8 cellular contexts compared by ENCODE assay signal in the genomic region with DNA sequence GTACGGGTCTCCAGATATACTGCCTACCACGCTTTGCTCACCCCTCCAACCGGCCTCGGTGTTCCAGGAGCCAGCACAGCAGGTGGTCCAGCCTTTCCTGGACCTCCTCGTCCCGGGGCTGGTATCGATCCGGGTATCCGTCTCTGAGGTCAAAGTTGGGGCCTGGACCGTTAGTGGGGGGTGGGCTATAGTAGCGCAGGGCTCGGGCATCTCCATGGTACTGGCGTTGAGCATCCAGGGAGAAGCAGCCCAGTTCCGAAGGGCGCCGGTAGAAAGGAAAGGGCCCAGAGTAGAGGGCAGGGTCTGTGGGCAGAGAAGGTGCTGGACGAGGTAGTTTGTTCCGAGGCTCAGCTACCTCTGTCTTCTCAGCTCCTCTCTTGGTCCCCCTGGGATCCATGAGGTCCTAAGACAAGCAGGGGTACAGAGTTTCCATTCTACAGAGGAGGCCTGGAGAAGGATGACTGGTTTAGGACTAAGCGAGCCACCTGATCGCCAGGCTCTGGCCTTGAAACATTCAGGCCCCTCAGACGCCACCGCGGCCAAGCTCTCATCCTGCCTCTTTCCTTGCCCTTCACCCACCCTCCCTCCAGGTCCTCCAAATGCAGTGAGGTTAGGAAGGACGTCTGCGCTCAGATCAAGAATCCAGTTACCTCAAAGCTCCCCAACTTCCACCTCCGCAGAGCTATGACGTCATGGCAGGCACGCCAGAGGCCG. TPM values are rescaled to one million over a fixed set of nuclear protein-coding genes. Genes with fewer than 3 reads are reported as not detected.
DNase-seq lines count a peak whose midpoint lies in the region; ATAC-seq and TF ChIP-seq lines count a peak whose summit lies in the region.

No MANE protein-coding gene starts in this region.

- CTCF ChIA-PET in PC-9 (lab: Charles Lee) = no interaction called here

- H3K27me3 ChIP-seq in PC-9 (ENCODE audit: insufficient read depth, low read depth) (no peaks in the 10 kb centered on the region), neuron (ENCODE audit: insufficient read depth, low read length) (no peaks in the 10 kb centered on the region)

- peaks cover 15% of the 10 kb centered on the region for H3F3A ChIP-seq in PC-9 (ENCODE audit: insufficient read depth, low read depth)

- H3K4me2 ChIP-seq in PC-9 = peak overlapping the region; percentile 92

- peaks cover 44% of the 10 kb centered on the region for H3K79me2 ChIP-seq in PC-9 (ENCODE audit: low read depth)

- POLR2A ChIA-PET in PC-9 (lab: Charles Lee; ENCODE audit: unreplicated experiment) = interaction anchor here (0.5 to 1.5 kb wide), 9 partner anchors 19 to 923 kb away, joined by 3 to 8 read pairs (median 6); a partner anchor contains a TSS

- H4K20me1 ChIP-seq in PC-9 (ENCODE audit: insufficient read depth) = no peaks in the 10 kb centered on the region

- H2AFZ ChIP-seq in PC-9 = peak overlapping the region; percentile 82
- peak overlapping the region; percentile 72 for H2AFZ ChIP-seq in neuron (ENCODE audit: low read depth, low read length)

- peak overlapping the region; percentile 86 for H3K27ac ChIP-seq in PC-9
- H3K27ac ChIP-seq in epithelial cell of prostate = peak overlapping the region; percentile 97

- intact Hi-C loops in PC-9 (cut with micrococcal nuclease; ENCODE audit: unreplicated experiment) = no loop called here

- peak overlapping the region; percentile 96 for H3K4me3 ChIP-seq in GM12864 (ENCODE audit: low read depth, low read length)
- H3K4me3 ChIP-seq in PC-9 = peak overlapping the region; percentile 88
- H3K4me3 ChIP-seq in neuron (ENCODE audit: low read length) = peak overlapping the region; percentile 56

- DNase-seq in GM12864 (ENCODE audit: low read depth) (no peak), PC-9 (no peak), epithelial cell of prostate (ENCODE audit: low read depth, low spot score) (no peak), inferior parietal cortex (ENCODE audit: extremely low spot score) (no peak), kidney glomerular epithelial cell (lab: John Stamatoyannopoulos, UW) (no peak), NCI-H2171 (lab: John Stamatoyannopoulos, UW) (no peak)

- no peaks in the 10 kb centered on the region for H3K9me3 ChIP-seq in PC-9 (ENCODE audit: insufficient read depth, low read depth)
- no peaks in the 10 kb centered on the region for H3K9me3 ChIP-seq in neuron (ENCODE audit: low read length)

- TSS peak; percentile 68 for BruUV-seq in PC-9 (replicated peaks; lab: Mats Ljungman, UMichigan)

- no peaks in the 10 kb centered on the region for H3K9me2 ChIP-seq in PC-9 (ENCODE audit: insufficient read depth)

- TF ChIP-seq CTCF in GM12864 (IDR thresholded peaks at IDR 0.05; ENCODE audit: low read depth, low read length, missing control alignments) (no peak), PC-9 (conservative IDR thresholded peaks at IDR 0.05) (no peak)

- 0 out of 2 replicates have a peak, but pooled peaks cover 4% of the 10 kb centered on the region for H3K36me3 ChIP-seq in PC-9 (ENCODE audit: low read depth)
- peaks cover 41% of the 10 kb centered on the region for H3K36me3 ChIP-seq in neuron (ENCODE audit: insufficient read depth, low read length)

- H3K4me1 ChIP-seq in PC-9 (replicated peaks; ENCODE audit: insufficient read depth) = peaks cover 15% of the 10 kb centered on the region
- peaks cover 17% of the 10 kb centered on the region for H3K4me1 ChIP-seq in neuron (ENCODE audit: insufficient read depth, low read length)

- no peak for ATAC-seq in HG02623 (IDR thresholded peaks at IDR 0.05; ENCODE audit: unreplicated experiment)

RNA-seq across cellular contexts. Expression of a gene that starts 0.5 kb away (rescaled TPM):
- total RNA-seq in PC-9 (2021) = 24.5 and 36.0 TPM in 2 replicates

RNA-seq across cellular contexts. Expression of a gene that starts 10.4 kb away (rescaled TPM):
- total RNA-seq in PC-9 (2021) = 7.0 and 9.3 TPM in 2 replicates

RNA-seq across cellular contexts. Expression of a gene that starts 12.5 kb away (rescaled TPM):
- 67.9 and 86.0 TPM in 2 replicates for total RNA-seq in PC-9 (2021)

RNA-seq across cellular contexts. Expression of a gene that starts 12.7 kb away (rescaled TPM):
- 43.0 and 50.8 TPM in 2 replicates for total RNA-seq in PC-9 (2021)

RNA-seq across cellular contexts. Expression of a gene that starts 25.5 kb away (rescaled TPM):
- total RNA-seq in PC-9 (2021) = 22.6 and 25.5 TPM in 2 replicates
